In the genomic region with DNA sequence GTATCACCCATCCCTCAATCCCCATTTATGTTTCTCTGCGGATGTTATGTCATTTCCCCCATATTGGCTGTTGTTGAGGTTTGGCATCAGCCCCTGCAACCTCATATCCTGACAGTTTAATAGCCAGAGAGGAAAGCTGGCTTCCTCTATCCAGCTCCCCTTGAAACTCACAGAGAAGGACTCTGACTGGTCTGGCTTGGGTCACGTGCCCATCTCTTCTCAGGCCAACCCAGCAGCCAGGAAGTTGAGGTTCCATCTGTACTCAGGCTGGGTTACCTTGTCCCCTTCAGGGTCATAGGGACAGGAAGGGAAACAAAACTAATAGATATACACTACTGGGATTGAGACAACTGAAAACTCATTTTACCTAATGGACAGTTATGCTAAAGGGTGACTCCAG, we compare ENCODE assay signal across 27 cellular contexts.
DNase-seq lines count a peak whose midpoint lies in the region; ATAC-seq and TF ChIP-seq lines count a peak whose summit lies in the region.
"Had no signal": no experiment of that assay in that cellular context is flagged by ENCODE, and none has a peak within 500 bp of the region (broad histone marks: within the 10 kb centered on the region; RNA-seq: fewer than 3 reads in every experiment).

No MANE protein-coding gene starts in this region.

- CTCF ChIA-PET in SK-N-SH (lab: Yijun Ruan, JAX), result interaction anchor here (0.8 kb wide), 1 partner anchor 82 kb away, joined by 3 read pairs; no protein-coding TSS in a partner anchor
- CTCF ChIA-PET in PC-3 (lab: Charles Lee), result no interaction called here
- CTCF ChIA-PET in CD8-positive, alpha-beta memory T cell (lab: Charles Lee), result no interaction called here

- H3K36me3 Mint-ChIP-seq in CD8-positive, alpha-beta memory T cell, result no peaks in the 10 kb centered on the region
- H3K36me3 Mint-ChIP-seq: activated naive CD4-positive, alpha-beta T cell treated with anti-CD3 and anti-CD28 coated beads, Interleukin-2, amount 50 U/mL, for 72 hours; natural killer cell had no signal

- H3K9me2 ChIP-seq in SK-N-SH (no peaks in the 10 kb centered on the region), PC-3 (replicated peaks; ENCODE audit: low read length) (no peaks in the 10 kb centered on the region)

- peaks cover 0 to 3% of the 10 kb centered on the region in 2 donors for H3K27me3 Mint-ChIP-seq in CD8-positive, alpha-beta memory T cell
- H3K27me3 Mint-ChIP-seq: dendritic cell treated with granulocyte-macrophage colony-stimulating factor and Interleukin-4, amounts not matched to agents 40 ng/mL and 50 ng/mL, for 4 days had no signal

- TF ChIP-seq EP300 in SK-N-SH (IDR thresholded peaks at IDR 0.05; ENCODE audit: borderline replicate concordance in 1 of 2, low read depth in 1 of 2, low read length in 1 of 2), result no peak

- no TSS peak for BruUV-seq in PC-3 (replicated peaks; lab: Mats Ljungman, UMichigan)

- H3K27ac ChIP-seq in SK-N-SH (ENCODE audit: low read depth in 2 of 2, low read length in 1 of 2) (no peak overlapping the region), PC-3 (ENCODE audit: low read length) (no peak overlapping the region)
- no peak overlapping the region for H3K27ac ChIP-seq in CD8-positive, alpha-beta memory T cell (ENCODE audit: low read depth, low read length)
- H3K27ac ChIP-seq: KMS-11 had no signal

- H3K4me3 ChIP-seq in SK-N-SH (ENCODE audit: low read depth in 2 of 2, low read length in 1 of 2), result no peak overlapping the region
- no peak overlapping the region for H3K4me3 ChIP-seq in NB4 (ENCODE audit: low read depth, low read length)
- H3K4me3 ChIP-seq in PC-3 (ENCODE audit: low read length), result no peak overlapping the region
- H3K4me3 ChIP-seq in CD8-positive, alpha-beta memory T cell (ENCODE audit: low read length), result no peak overlapping the region

- H3K79me2 ChIP-seq in SK-N-SH (ENCODE audit: insufficient read depth), result no peaks in the 10 kb centered on the region
- H3K79me2 ChIP-seq in PC-3 (ENCODE audit: low read length), result no peaks in the 10 kb centered on the region

- H3K9ac ChIP-seq in SK-N-SH (no peak overlapping the region), PC-3 (ENCODE audit: low read length) (no peak overlapping the region)
- H3K9ac ChIP-seq: KMS-11 had no signal

- 35% methylated on average over 2 of the region's 2 CpGs for WGBS in SK-N-SH (ENCODE audit: low lambda C conversion rate)

- no peaks in the 10 kb centered on the region for H3K36me3 ChIP-seq in SK-N-SH (replicated peaks in 1 of 2; ENCODE audit: control insufficient read depth in 1 of 2, insufficient read depth in 2 of 2, low read length in 1 of 2)
- no peaks in the 10 kb centered on the region for H3K36me3 ChIP-seq in PC-3 (ENCODE audit: low read depth, low read length)
- no peaks in the 10 kb centered on the region for H3K36me3 ChIP-seq in CD8-positive, alpha-beta memory T cell (ENCODE audit: insufficient read depth, low read length)

- no peak for TF ChIP-seq RAD21 in SK-N-SH (IDR thresholded peaks at IDR 0.05; ENCODE audit: low read length)

- POLR2A ChIA-PET in SK-N-SH (lab: Yijun Ruan, JAX) (no interaction called here), PC-3 (lab: Charles Lee; ENCODE audit: unreplicated experiment) (no interaction called here)
- POLR2A ChIA-PET in CD8-positive, alpha-beta memory T cell (lab: Charles Lee), result no interaction called here

- no peaks in the 10 kb centered on the region for H4K20me1 ChIP-seq in SK-N-SH (ENCODE audit: insufficient read depth)
- H4K20me1 ChIP-seq in PC-3 (ENCODE audit: low read length), result no peaks in the 10 kb centered on the region

- no peak for ATAC-seq in SK-N-SH treated with all-trans-retinoic acid at 6 μM for 48 hours
- ATAC-seq in HG03103 (IDR thresholded peaks at IDR 0.05; ENCODE audit: low read depth, unreplicated experiment), result peak; percentile 68
- ATAC-seq in PC-3, result no peak
- ATAC-seq: activated naive CD4-positive, alpha-beta T cell treated with anti-CD3 and anti-CD28 coated beads, Interleukin-2, amount 50 U/mL, for 72 hours; left lobe of liver; natural killer cell had no signal

- no peaks in the 10 kb centered on the region for H3K9me3 ChIP-seq in SK-N-SH
- H3K9me3 ChIP-seq in PC-3 (ENCODE audit: low read length), result no peaks in the 10 kb centered on the region
- no peaks in the 10 kb centered on the region for H3K9me3 ChIP-seq in CD8-positive, alpha-beta memory T cell (ENCODE audit: low read length)

- H3K4me2 ChIP-seq in SK-N-SH (no peak overlapping the region), PC-3 (ENCODE audit: low read length) (no peak overlapping the region)
- H3K4me2 ChIP-seq: KMS-11 had no signal

- H3K27me3 ChIP-seq in SK-N-SH (ENCODE audit: insufficient read depth) (peaks cover 9% of the 10 kb centered on the region; the same call in 1 of the 2 replicates), PC-3 (ENCODE audit: low read length) (no peaks in the 10 kb centered on the region)
- H3K27me3 ChIP-seq in CD8-positive, alpha-beta memory T cell (ENCODE audit: insufficient read depth, low read length, poor library complexity, severe bottlenecking), result no peaks in the 10 kb centered on the region

- H3K4me1 Mint-ChIP-seq in CD8-positive, alpha-beta memory T cell, result no peaks in the 10 kb centered on the region
- H3K4me1 Mint-ChIP-seq: natural killer cell had no signal

- H2AFZ ChIP-seq in SK-N-SH (ENCODE audit: low read depth), result no peak overlapping the region
- H2AFZ ChIP-seq in PC-3 (ENCODE audit: low read length), result no peak overlapping the region

- no peak for TF ChIP-seq POLR2A in NB4 (IDR thresholded peaks at IDR 0.05; ENCODE audit: extremely low read depth, insufficient read length)

- H3K4me1 ChIP-seq in SK-N-SH (ENCODE audit: control insufficient read depth in 1 of 2, insufficient read depth in 2 of 2, low read depth in 1 of 2, low read length in 1 of 2), result peaks cover 0 to 24% of the 10 kb centered on the region in 2 experiments; a peak in 2 of 4 replicates
- H3K4me1 ChIP-seq in PC-3 (ENCODE audit: insufficient read depth, low read length), result no peaks in the 10 kb centered on the region
- no peaks in the 10 kb centered on the region for H3K4me1 ChIP-seq in CD8-positive, alpha-beta memory T cell (ENCODE audit: insufficient read depth, low read length)

- H3K27ac Mint-ChIP-seq in CD8-positive, alpha-beta memory T cell, result no peak overlapping the region
- H3K27ac Mint-ChIP-seq: activated naive CD4-positive, alpha-beta T cell treated with anti-CD3 and anti-CD28 coated beads, Interleukin-2, amount 50 U/mL, for 72 hours; activated T-helper 2 cell treated with anti-CD3 and anti-CD28 coated beads, Interferon-gamma antibody, Interleukin-2, Interleukin-4, amounts not matched to agents 10 μg/mL and 5 μg/mL and 100 μg/mL, durations not matched to agents 14 hours and 24 hours and 36 hours; dendritic cell treated with granulocyte-macrophage colony-stimulating factor and Interleukin-4, amounts not matched to agents 40 ng/mL and 50 ng/mL, for 4 days; natural killer cell had no signal

- no peak for TF ChIP-seq CTCF in SK-N-SH (IDR thresholded peaks at IDR 0.05)
- TF ChIP-seq CTCF in NB4 (IDR thresholded peaks at IDR 0.05; ENCODE audit: low read depth, low read length), result no peak
- no peak for TF ChIP-seq CTCF in PC-3 (conservative IDR thresholded peaks at IDR 0.05; ENCODE audit: low read depth, low read length)

- H3F3A ChIP-seq in SK-N-SH (replicated peaks; ENCODE audit: insufficient read depth), result no peaks in the 10 kb centered on the region
- no peaks in the 10 kb centered on the region for H3F3A ChIP-seq in PC-3 (ENCODE audit: low read length, unreplicated experiment)

- peaks cover 0 to 2% (median 0%) of the 10 kb centered on the region in 5 donors for H3K9me3 Mint-ChIP-seq in CD8-positive, alpha-beta memory T cell
- H3K9me3 Mint-ChIP-seq: activated naive CD4-positive, alpha-beta T cell treated with anti-CD3 and anti-CD28 coated beads, Interleukin-2, amount 50 U/mL, for 72 hours; activated T-helper 2 cell treated with anti-CD3 and anti-CD28 coated beads, Interferon-gamma antibody, Interleukin-2, Interleukin-4, amounts not matched to agents 10 μg/mL and 5 μg/mL and 100 μg/mL, durations not matched to agents 14 hours and 24 hours and 36 hours; dendritic cell treated with granulocyte-macrophage colony-stimulating factor and Interleukin-4, amounts not matched to agents 40 ng/mL and 50 ng/mL, for 4 days; natural killer cell had no signal

- no peak overlapping the region for H3K4me3 Mint-ChIP-seq in CD8-positive, alpha-beta memory T cell
- H3K4me3 Mint-ChIP-seq: dendritic cell treated with granulocyte-macrophage colony-stimulating factor and Interleukin-4, amounts not matched to agents 40 ng/mL and 50 ng/mL, for 4 days; natural killer cell had no signal

- no peak for DNase-seq in SK-N-SH
- DNase-seq in NB4 (ENCODE audit: low read depth), result peak; percentile 20
- DNase-seq in germinal center (ENCODE audit: low spot score), result peak; percentile 5
- no peak for DNase-seq in PC-3
- DNase-seq in superior temporal gyrus (ENCODE audit: extremely low spot score), result no peak
- DNase-seq in CD8-positive, alpha-beta memory T cell, result no peak
- DNase-seq: activated CD4-positive, alpha-beta T cell treated with anti-CD3 and anti-CD28 coated beads, Interleukin-2, amount 50 U/mL, for 48 hours; anterior cingulate cortex; caudate nucleus; DMS79 treated with DMSO at 0.1 percent for 48 hours; HCEC 1CT; natural killer cell; NCI-H1105; NCI-H2029 treated with DMSO at 0.1 percent for 48 hours; NCI-H226; NCI-H748 treated with DMSO at 0.1 percent for 48 hours; small intestine; stimulated activated CD4-positive, alpha-beta T cell treated with anti-CD3 and anti-CD28 coated beads, Interleukin-2, amount 100 ng/mL, for 24 hours; substantia nigra; SW 1271 had no signal

- intact Hi-C loops in PC-3 (cut with micrococcal nuclease), result no loop called here

TF ChIP-seq in SK-N-SH, 30 proteins besides CTCF, POLR2A, EP300 and RAD21:
- TF ChIP-seq MXI1 (IDR thresholded peaks at IDR 0.05; ENCODE audit: low read depth, low read length), result no peak
- TF ChIP-seq, protein P1, sequence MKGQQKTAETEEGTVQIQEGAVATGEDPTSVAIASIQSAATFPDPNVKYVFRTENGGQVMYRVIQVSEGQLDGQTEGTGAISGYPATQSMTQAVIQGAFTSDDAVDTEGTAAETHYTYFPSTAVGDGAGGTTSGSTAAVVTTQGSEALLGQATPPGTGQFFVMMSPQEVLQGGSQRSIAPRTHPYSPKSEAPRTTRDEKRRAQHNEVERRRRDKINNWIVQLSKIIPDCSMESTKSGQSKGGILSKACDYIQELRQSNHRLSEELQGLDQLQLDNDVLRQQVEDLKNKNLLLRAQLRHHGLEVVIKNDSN (IDR thresholded peaks at IDR 0.05; ENCODE audit: borderline replicate concordance, low read depth), result peak; percentile 13; the same call in 1 of the 2 replicates
TF ChIP-seq in SK-N-SH: peak in this region for 1.

TF ChIP-seq in SK-N-SH treated with all-trans-retinoic acid at 6 μM for 48 hours, 23 proteins besides CTCF, POLR2A, EP300 and RAD21:
- TF ChIP-seq ISL1 (CRISPR knock-in tag; IDR thresholded peaks at IDR 0.05), result no peak
- no peak for TF ChIP-seq SNAI2 (CRISPR knock-in tag; IDR thresholded peaks at IDR 0.05)
- no peak for TF ChIP-seq BACH2 (CRISPR knock-in tag; IDR thresholded peaks at IDR 0.05; ENCODE audit: borderline replicate concordance)
- TF ChIP-seq GLIS3 (CRISPR knock-in tag; IDR thresholded peaks at IDR 0.05), result no peak
- no peak for TF ChIP-seq ZNF565 (CRISPR knock-in tag; conservative IDR thresholded peaks at IDR 0.05; ENCODE audit: low read depth)
- TF ChIP-seq ZFP3 (CRISPR knock-in tag; IDR thresholded peaks at IDR 0.05), result no peak
- no peak for TF ChIP-seq ZC3H10 (CRISPR knock-in tag; IDR thresholded peaks at IDR 0.05)

Comparison
In these comparisons a context has a peak if more than half of its experiments do, and no peak if none do; other contexts are left out.
1. DNase-seq: peak in NB4 (single experiment) and germinal center (single experiment); none in SK-N-SH (single experiment), PC-3 (single experiment), superior temporal gyrus (single experiment) and CD8-positive, alpha-beta memory T cell (0 of 5).